ENCODE assay signal across 15 cellular contexts in the genomic region with DNA sequence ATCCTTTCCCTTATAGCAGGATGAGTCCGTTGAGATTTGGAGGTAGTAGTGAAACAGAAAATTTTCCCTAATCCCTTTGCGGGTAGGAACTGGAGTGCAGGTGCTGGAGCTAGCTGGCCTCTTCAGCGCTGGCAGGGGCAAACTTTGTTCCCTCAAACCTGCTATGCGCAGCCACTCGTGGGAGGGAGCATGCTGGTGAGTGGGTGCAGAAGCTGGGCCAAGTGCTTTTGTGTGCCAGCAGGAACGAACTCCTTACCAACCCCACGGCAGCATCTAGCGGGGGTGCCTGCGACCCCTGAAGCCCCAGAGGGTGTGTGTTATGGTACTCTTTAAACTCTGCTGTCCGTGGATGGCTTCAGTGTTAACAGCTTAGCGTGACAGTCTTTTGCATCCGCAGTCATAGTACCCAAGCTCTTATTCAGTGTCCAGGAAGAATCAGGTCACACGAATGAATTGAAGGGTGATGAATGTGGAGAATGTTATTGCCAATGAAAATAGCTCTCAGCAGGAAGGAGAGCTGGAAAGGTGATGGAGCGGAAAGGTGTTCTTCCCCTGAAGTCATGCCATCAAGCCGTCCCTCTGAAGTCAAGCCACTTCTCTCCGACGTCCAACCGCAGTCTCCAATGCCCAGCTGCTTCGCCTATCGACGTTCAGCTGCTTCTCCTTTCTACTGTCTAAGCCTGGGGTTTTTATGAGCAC.
A peak's percentile ranks its signal among the peaks of the same experiment; 100 is the strongest.
DNase-seq lines count a peak whose midpoint lies in the region; ATAC-seq lines count a peak whose summit lies in the region.
"Had no signal": no experiment of that assay in that cellular context is flagged by ENCODE, and none has a peak within 500 bp of the region (broad histone marks: within the 10 kb centered on the region; RNA-seq: fewer than 3 reads in every experiment).

No MANE protein-coding gene starts in this region.

- ATAC-seq in GM21717 (IDR thresholded peaks at IDR 0.05; ENCODE audit: unreplicated experiment) (no peak), HG03108 (IDR thresholded peaks at IDR 0.05; ENCODE audit: unreplicated experiment) (no peak)
- ATAC-seq: HCT116 had no signal

- DNase-seq in G401 (ENCODE audit: low spot score) (peak; percentile 7), cerebellar cortex (ENCODE audit: low spot score) (peak; percentile 2), kidney tubule cell (ENCODE audit: low spot score) (peak; percentile 25), activated gamma-delta T cell treated with Interleukin-2 at 50 U/mL for 16 hours (no peak), UCSD-AML1 (lab: John Stamatoyannopoulos, UW; ENCODE audit: unreplicated experiment) (no peak)
- DNase-seq: ACHN; C1 segment of cervical spinal cord; CD4-positive, alpha-beta T cell; DMS153; DMS79 treated with DMSO at 0.1 percent for 48 hours; EL; GDM1 had no signal

- in situ Hi-C loops in G401 (cut with HindIII; ENCODE audit: low sequenced_read_pairs), result no loop called here

Comparison
In these comparisons a context has a peak if more than half of its experiments do, and no peak if none do; other contexts are left out.
1. DNase-seq: peak in G401 (single experiment), cerebellar cortex (single experiment) and kidney tubule cell (single experiment); none in activated gamma-delta T cell treated with Interleukin-2 at 50 U/mL for 16 hours (single experiment) and UCSD-AML1 (single experiment).